ENCODE assay signal across 8 cellular contexts in genomic region chr5:138574744-138575193, GRCh38. TPM values are rescaled to one million over a fixed set of nuclear protein-coding genes. Genes with fewer than 3 reads are reported as not detected.
DNase-seq lines count a peak whose midpoint lies in the region; ATAC-seq, FAIRE-seq and TF ChIP-seq lines count a peak whose summit lies in the region.

No MANE protein-coding gene starts in this region.

- H3K27ac ChIP-seq in Karpas-422 (ENCODE audit: low read length): peak overlapping the region; percentile 85

- peak; percentile 9 for DNase-seq in GM10266 (ENCODE audit: extremely low spot score)
- DNase-seq in Karpas-422: no peak
- DNase-seq in cerebellum (ENCODE audit: low spot score): peak; percentile 8
- no peak for DNase-seq in islet precursor cell
- DNase-seq in urothelium cell line (ENCODE audit: low spot score): no peak

- H3K9me3 ChIP-seq in Karpas-422 (ENCODE audit: low read length) (no peaks in the 10 kb centered on the region), mucosa of stomach (ENCODE audit: control insufficient read depth, low read length) (no peaks in the 10 kb centered on the region)

- H3K4me1 ChIP-seq in Karpas-422 (ENCODE audit: low read length) (peaks cover 15% of the 10 kb centered on the region), mucosa of stomach (ENCODE audit: control insufficient read depth, insufficient read depth, low read length) (peaks cover 18% of the 10 kb centered on the region)

- no peaks in the 10 kb centered on the region for H3K27me3 ChIP-seq in Karpas-422 (ENCODE audit: low read length)
- no peaks in the 10 kb centered on the region for H3K27me3 ChIP-seq in mucosa of stomach (ENCODE audit: control insufficient read depth, insufficient read depth, low read length)

- H3K9ac ChIP-seq in Karpas-422 (ENCODE audit: low read length) (peak overlapping the region; percentile 88), mucosa of stomach (ENCODE audit: low read length) (peak overlapping the region; percentile 96)

- H3K4me2 ChIP-seq in Karpas-422 (ENCODE audit: low read depth, low read length, poor library complexity, severe bottlenecking): peak overlapping the region; percentile 92

- peaks cover 45% of the 10 kb centered on the region for H3K79me2 ChIP-seq in Karpas-422 (ENCODE audit: low read length)

- H2AFZ ChIP-seq in Karpas-422 (ENCODE audit: low read length): no peak overlapping the region

- no peak for TF ChIP-seq CTCF in GM10266 (IDR thresholded peaks at IDR 0.05; ENCODE audit: control insufficient read depth, insufficient read depth, low read depth, missing control alignments)

- no peaks in the 10 kb centered on the region for H3K9me2 ChIP-seq in Karpas-422 (replicated peaks; ENCODE audit: insufficient read depth, low read length)

- H3K36me3 ChIP-seq in Karpas-422 (ENCODE audit: insufficient read depth, low read length) (peaks cover 24% of the 10 kb centered on the region), mucosa of stomach (ENCODE audit: control insufficient read depth, insufficient read depth, low read length) (peaks cover 17% of the 10 kb centered on the region)

- peaks cover 6% of the 10 kb centered on the region; the same call in 1 of the 2 replicates for H4K20me1 ChIP-seq in Karpas-422 (ENCODE audit: insufficient read depth, low read depth, low read length)

- FAIRE-seq in urothelium cell line (lab: Jason Lieb, UNC): no peak

- peak overlapping the region; percentile 85 for H3K4me3 ChIP-seq in Karpas-422 (ENCODE audit: low read length)
- peak overlapping the region; percentile 74 for H3K4me3 ChIP-seq in mucosa of stomach (ENCODE audit: low read length)

- ATAC-seq in GM19324 (IDR thresholded peaks at IDR 0.05; ENCODE audit: low FRiP score, unreplicated experiment) (no peak), HG03520 (IDR thresholded peaks at IDR 0.05; ENCODE audit: unreplicated experiment) (no peak)

RNA-seq across cellular contexts. Expression of gene HSPA9, which starts 0.4 kb away (rescaled TPM):
- total RNA-seq in Karpas-422 (2014; rRNA removed; shearing (Covaris generic); ENCODE audit: low replicate concordance): 269 and 293 TPM in 2 replicates
- total RNA-seq in cerebellum: 138 TPM

RNA-seq across cellular contexts. Expression of gene ETF1, which starts 31.7 kb away (rescaled TPM):
- 52.1 and 100 TPM in 2 replicates for total RNA-seq in Karpas-422 (2014; rRNA removed; shearing (Covaris generic); ENCODE audit: low replicate concordance)
- 37.7 TPM for total RNA-seq in cerebellum

Comparison
In these comparisons a context has a peak if more than half of its experiments do, and no peak if none do; other contexts are left out.
1. DNase-seq: peak in GM10266 (single experiment) and cerebellum (single experiment); none in Karpas-422 (single experiment), islet precursor cell (single experiment) and urothelium cell line (single experiment).